Comparison of ENCODE assay signal across 9 cellular contexts in the genomic region with DNA sequence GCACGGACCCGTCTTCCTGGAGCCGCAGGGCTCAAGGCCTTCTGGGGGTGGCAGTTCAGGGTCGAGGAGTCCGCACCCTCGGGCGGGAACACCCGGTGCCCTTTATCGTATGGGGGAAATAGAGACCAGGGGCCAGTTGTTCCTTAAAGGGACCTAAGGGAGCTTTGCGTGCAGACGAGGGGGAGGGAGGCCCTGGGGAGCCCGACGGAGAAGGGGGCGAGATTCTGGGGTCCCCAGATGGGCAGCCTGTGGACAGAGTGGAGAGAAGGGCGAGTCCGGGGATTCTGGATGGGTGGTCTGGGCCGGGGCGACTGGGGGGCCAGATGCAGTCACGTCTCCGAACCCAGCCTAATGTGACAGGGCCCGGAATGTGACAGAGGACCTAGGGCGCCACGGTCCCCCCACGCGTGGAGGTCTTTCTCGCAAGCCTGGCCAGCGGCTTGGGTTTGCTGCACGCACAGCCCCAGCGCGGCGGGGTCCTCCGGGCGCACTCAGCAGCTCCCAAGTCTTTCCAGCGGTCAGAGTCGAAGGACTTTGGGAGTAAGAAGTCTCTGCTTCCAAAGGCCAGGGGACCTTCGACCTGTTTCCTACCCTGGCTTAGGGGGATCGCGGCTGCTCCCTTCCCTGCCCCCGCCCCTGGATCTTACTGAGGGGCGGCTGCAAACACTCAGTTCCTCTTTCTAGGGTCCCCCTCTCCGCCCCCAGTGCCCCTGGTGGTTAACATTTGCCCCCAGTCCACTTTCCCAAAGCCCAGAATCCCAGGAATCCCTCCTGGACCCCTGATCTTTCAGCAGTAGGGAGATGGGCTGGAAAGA. TPM values are rescaled to one million over a fixed set of nuclear protein-coding genes. Genes with fewer than 3 reads are reported as not detected.
DNase-seq lines count a peak whose midpoint lies in the region; ATAC-seq and TF ChIP-seq lines count a peak whose summit lies in the region.
"Had no signal": no experiment of that assay in that cellular context is flagged by ENCODE, and none has a peak within 500 bp of the region (broad histone marks: within the 10 kb centered on the region; RNA-seq: fewer than 3 reads in every experiment).

No MANE protein-coding gene starts in this region.

- no peak overlapping the region for H2BK120ac ChIP-seq in mesendoderm (ENCODE audit: low read depth, low read length)

- H3K79me2 ChIP-seq in mesendoderm (ENCODE audit: control insufficient read depth, insufficient read depth, low read length) = no peaks in the 10 kb centered on the region

- H3K27ac ChIP-seq in mesendoderm (ENCODE audit: low read depth, low read length) (no peak overlapping the region), upper lobe of left lung (no peak overlapping the region)

- H3K36me3 Mint-ChIP-seq in activated T-cell treated with anti-CD3 and anti-CD28 coated beads, Interleukin-2, amount 50 U/mL, for 24 hours (ENCODE audit: low read depth) = peaks cover 8% of the 10 kb centered on the region
- H3K36me3 Mint-ChIP-seq: CD4-positive, CD25-positive, alpha-beta regulatory T cell had no signal

- H2BK5ac ChIP-seq in mesendoderm (ENCODE audit: low read length) = no peak overlapping the region

- no peak overlapping the region for H2AK5ac ChIP-seq in mesendoderm (ENCODE audit: low read length)

- no peak overlapping the region for H3K18ac ChIP-seq in mesendoderm (ENCODE audit: low read length)

- H3K9me3 ChIP-seq in upper lobe of left lung = no peaks in the 10 kb centered on the region

- H3K79me1 ChIP-seq in mesendoderm (ENCODE audit: low read length) = no peaks in the 10 kb centered on the region

- DNase-seq in activated T-cell treated with anti-CD3 and anti-CD28 coated beads, Interleukin-2, amount 50 U/mL, for 24 hours = no peak
- no peak for DNase-seq in activated T-cell treated with anti-CD3 and anti-CD28 coated beads for 4 hours
- no peak for DNase-seq in choroid plexus epithelial cell (ENCODE audit: low read depth)
- DNase-seq in mesendoderm = no peak
- DNase-seq in upper lobe of left lung = peak in 1 of 2 donors; percentile 75
- no peak for DNase-seq in activated CD4-positive, CD25-positive, alpha-beta regulatory T cell (lab: John Stamatoyannopoulos, UW)
- DNase-seq in NCI-H187 treated with DMSO at 0.1 percent for 48 hours (lab: John Stamatoyannopoulos, UW) = no peak

- H3K4ac ChIP-seq in mesendoderm (ENCODE audit: low read depth, low read length) = no peak overlapping the region

- H3K27me3 ChIP-seq in mesendoderm (ENCODE audit: insufficient read depth, low read length, poor library complexity) = peaks cover 16% of the 10 kb centered on the region
- peaks cover 0 to 16% (median 6%) of the 10 kb centered on the region in 4 donors for H3K27me3 ChIP-seq in upper lobe of left lung

- H3K36me3 ChIP-seq in mesendoderm (ENCODE audit: control insufficient read depth, insufficient read depth, low read length) (no peaks in the 10 kb centered on the region), upper lobe of left lung (no peaks in the 10 kb centered on the region)

- no peak overlapping the region for H2BK15ac ChIP-seq in mesendoderm (replicated peaks; ENCODE audit: low read depth)

- no peak overlapping the region for H3K27ac Mint-ChIP-seq in activated T-cell treated with anti-CD3 and anti-CD28 coated beads, Interleukin-2, amount 50 U/mL, for 24 hours
- H3K27ac Mint-ChIP-seq: CD4-positive, CD25-positive, alpha-beta regulatory T cell had no signal

- peak overlapping the region; percentile 59 for H3K9ac ChIP-seq in mesendoderm (ENCODE audit: low read length)

- no peak for TF ChIP-seq CTCF in choroid plexus epithelial cell (conservative IDR thresholded peaks at IDR 0.05; ENCODE audit: low read depth, low read length)
- TF ChIP-seq CTCF in upper lobe of left lung (IDR thresholded peaks at IDR 0.05) = no peak

- H3K4me3 Mint-ChIP-seq in activated T-cell treated with anti-CD3 and anti-CD28 coated beads, Interleukin-2, amount 50 U/mL, for 24 hours = peak overlapping the region; percentile 58

- peaks cover 10% of the 10 kb centered on the region for H3K9me3 Mint-ChIP-seq in activated T-cell treated with anti-CD3 and anti-CD28 coated beads, Interleukin-2, amount 50 U/mL, for 24 hours

- no CpG with 5 or more reads among the region's 41 CpGs for WGBS in mesendoderm (ENCODE audit: extremely low coverage, insufficient coverage, low lambda C conversion rate)
- WGBS in upper lobe of left lung, 2 donors = 38 to 46% methylated on average over 23 to 31 of the region's 41 CpGs

- H4K8ac ChIP-seq in mesendoderm (ENCODE audit: low read depth, low read length) = no peak overlapping the region

- no peak overlapping the region for H3K23ac ChIP-seq in mesendoderm (ENCODE audit: low read length)

- H3K4me2 ChIP-seq in mesendoderm (ENCODE audit: low read length) = peak overlapping the region; percentile 43

- TF ChIP-seq EP300 in upper lobe of left lung (IDR thresholded peaks at IDR 0.05) = no peak

- no peak overlapping the region for H4K5ac ChIP-seq in mesendoderm (ENCODE audit: low read length)

- H3K4me1 Mint-ChIP-seq in activated T-cell treated with anti-CD3 and anti-CD28 coated beads, Interleukin-2, amount 50 U/mL, for 24 hours (ENCODE audit: low read depth) = peaks cover 45% of the 10 kb centered on the region

- H3K27me3 Mint-ChIP-seq in activated T-cell treated with anti-CD3 and anti-CD28 coated beads, Interleukin-2, amount 50 U/mL, for 24 hours = peaks cover 63% of the 10 kb centered on the region

- H3K4me3 ChIP-seq in choroid plexus epithelial cell (ENCODE audit: low read depth, low read length) (peak overlapping the region; percentile 44), mesendoderm (ENCODE audit: low read length) (no peak overlapping the region), upper lobe of left lung (peak overlapping the region in 3 of 4 donors; percentile 39 to 49 (median 44))

- peak overlapping the region; percentile 71 for H3K56ac ChIP-seq in mesendoderm (ENCODE audit: low read length)

- peak in 1 of 2 donors; percentile 14 for ATAC-seq in upper lobe of left lung (ENCODE audit: low FRiP score in 2 of 2)
- no peak for ATAC-seq in HG03135 (IDR thresholded peaks at IDR 0.05; ENCODE audit: unreplicated experiment)

- H3K4me1 ChIP-seq in mesendoderm (ENCODE audit: control insufficient read depth, low read depth, low read length) = no peaks in the 10 kb centered on the region
- H3K4me1 ChIP-seq in upper lobe of left lung = peaks cover 12 to 41% (median 19%) of the 10 kb centered on the region in 4 donors

- no peak for TF ChIP-seq POLR2A in upper lobe of left lung (IDR thresholded peaks at IDR 0.05)

RNA-seq across cellular contexts. Expression of a gene that starts 0.5 kb away (rescaled TPM):
- 0.91 TPM for polyA plus RNA-seq in mesendoderm (2013, experiment 1 of 2)
- polyA plus RNA-seq in mesendoderm (2013, experiment 2 of 2) = 0.97 TPM
- 1 to 10 TPM in 1 of 6 donors, under 1 TPM in 4, not detected in 1; 0.61 to 1.2 (median 0.81) TPM for total RNA-seq in upper lobe of left lung

RNA-seq across cellular contexts. Expression of a gene that starts 33.4 kb away (rescaled TPM):
- 35.2 TPM for polyA plus RNA-seq in mesendoderm (2013, experiment 1 of 2)
- polyA plus RNA-seq in mesendoderm (2013, experiment 2 of 2) = 34.7 TPM
- total RNA-seq in upper lobe of left lung = 10 to 100 TPM; 17.2 to 42.1 (median 32.9) TPM

RNA-seq across cellular contexts. Expression of a gene that starts 38.8 kb away (rescaled TPM):
- 5.6 TPM for polyA plus RNA-seq in mesendoderm (2013, experiment 1 of 2)
- 5.0 TPM for polyA plus RNA-seq in mesendoderm (2013, experiment 2 of 2)
- 10 to 100 TPM in 5 of 6 donors, 1 to 10 TPM in 1; 9.1 to 13.4 (median 12.2) TPM for total RNA-seq in upper lobe of left lung
